Comparison of ENCODE assay signal across 9 cellular contexts in genomic region chr20:25984933-25985332, GRCh38.
DNase-seq lines count a peak whose midpoint lies in the region; ATAC-seq and TF ChIP-seq lines count a peak whose summit lies in the region.
"Had no signal": no experiment of that assay in that cellular context is flagged by ENCODE, and none has a peak within 500 bp of the region (broad histone marks: within the 10 kb centered on the region; RNA-seq: fewer than 3 reads in every experiment).

No MANE protein-coding gene starts in this region.

- H3K4me1 Mint-ChIP-seq in activated CD8-positive, alpha-beta memory T cell treated with anti-CD3 and anti-CD28 coated beads, Interleukin-2, amount 10 ng/mL, durations not matched to agents 7 days and 5 days: peaks cover 10% of the 10 kb centered on the region

- H3K27ac Mint-ChIP-seq in activated CD8-positive, alpha-beta memory T cell treated with anti-CD3 and anti-CD28 coated beads, Interleukin-2, amount 10 ng/mL, durations not matched to agents 7 days and 5 days: no peak overlapping the region
- H3K27ac Mint-ChIP-seq: stimulated activated naive B cell treated with anti-CD40 and anti-IgM and Interleukin-4, amounts not matched to agents 10 μg/mL and 1 μg/mL and 100 μg/mL, for 72 hours had no signal

- H3K9me3 Mint-ChIP-seq in activated CD8-positive, alpha-beta memory T cell treated with anti-CD3 and anti-CD28 coated beads, Interleukin-2, amount 10 ng/mL, durations not matched to agents 7 days and 5 days (ENCODE audit: low read depth): no peaks in the 10 kb centered on the region
- H3K9me3 Mint-ChIP-seq: stimulated activated naive B cell treated with anti-CD40 and anti-IgM and Interleukin-4, amounts not matched to agents 10 μg/mL and 1 μg/mL and 100 μg/mL, for 72 hours had no signal

- H3K36me3 Mint-ChIP-seq in activated CD8-positive, alpha-beta memory T cell treated with anti-CD3 and anti-CD28 coated beads, Interleukin-2, amount 10 ng/mL, durations not matched to agents 7 days and 5 days: no peaks in the 10 kb centered on the region
- H3K36me3 Mint-ChIP-seq: stimulated activated naive B cell treated with anti-CD40 and anti-IgM and Interleukin-4, amounts not matched to agents 10 μg/mL and 1 μg/mL and 100 μg/mL, for 72 hours had no signal

- H3K4me3 Mint-ChIP-seq in activated CD8-positive, alpha-beta memory T cell treated with anti-CD3 and anti-CD28 coated beads, Interleukin-2, amount 10 ng/mL, durations not matched to agents 7 days and 5 days: no peak overlapping the region
- H3K4me3 Mint-ChIP-seq: stimulated activated naive B cell treated with anti-CD40 and anti-IgM and Interleukin-4, amounts not matched to agents 10 μg/mL and 1 μg/mL and 100 μg/mL, for 72 hours had no signal

- H3K27me3 Mint-ChIP-seq in activated CD8-positive, alpha-beta memory T cell treated with anti-CD3 and anti-CD28 coated beads, Interleukin-2, amount 10 ng/mL, durations not matched to agents 7 days and 5 days: peaks cover 4% of the 10 kb centered on the region

- CTCF ChIA-PET in activated CD8-positive, alpha-beta memory T cell treated with anti-CD3 and anti-CD28 coated beads, Interleukin-2, amount 10 ng/mL, durations not matched to agents 7 days and 5 days (lab: Charles Lee): no interaction called here

- peak; percentile 53 for DNase-seq in activated CD8-positive, alpha-beta memory T cell treated with anti-CD3 and anti-CD28 coated beads, Interleukin-2, amount 10 ng/mL, durations not matched to agents 7 days and 5 days
- DNase-seq in germinal center (ENCODE audit: low spot score): peak; percentile 14
- DNase-seq in stimulated activated CD4-positive, alpha-beta T cell treated with anti-CD3 and anti-CD28 coated beads, Interleukin-4, amount 100 ng/mL, for 24 hours: peak; percentile 63
- DNase-seq in omental fat pad (ENCODE audit: low spot score): no peak
- no peak for DNase-seq in iPS-NIHi7 (ENCODE audit: extremely low spot score)
- no peak for DNase-seq in NCI-H1930 (lab: John Stamatoyannopoulos, UW)
- DNase-seq: stimulated activated naive B cell treated with anti-CD40 and anti-IgM and Interleukin-4, amounts not matched to agents 10 μg/mL and 1 μg/mL and 100 μg/mL, for 72 hours had no signal

- ATAC-seq in GM19035 (IDR thresholded peaks at IDR 0.05; ENCODE audit: unreplicated experiment) (peak; percentile 50), omental fat pad (ENCODE audit: low FRiP score) (no peak), HG03175 (IDR thresholded peaks at IDR 0.05; ENCODE audit: unreplicated experiment) (no peak)
- ATAC-seq in activated CD8-positive, alpha-beta memory T cell treated with anti-CD3 and anti-CD28 coated beads, Interleukin-2, amount 10 ng/mL, durations not matched to agents 7 days and 5 days: peak; percentile 60

- TF ChIP-seq CTCF in omental fat pad (IDR thresholded peaks at IDR 0.05): no peak

Comparison
In these comparisons a context has a peak if more than half of its experiments do, and no peak if none do; other contexts are left out.
1. ATAC-seq: peak in GM19035 (single experiment) and activated CD8-positive, alpha-beta memory T cell treated with anti-CD3 and anti-CD28 coated beads, Interleukin-2, amount 10 ng/mL, durations not matched to agents 7 days and 5 days (single experiment); none in omental fat pad (single experiment) and HG03175 (single experiment).
2. DNase-seq: peak in activated CD8-positive, alpha-beta memory T cell treated with anti-CD3 and anti-CD28 coated beads, Interleukin-2, amount 10 ng/mL, durations not matched to agents 7 days and 5 days (single experiment), germinal center (single experiment) and stimulated activated CD4-positive, alpha-beta T cell treated with anti-CD3 and anti-CD28 coated beads, Interleukin-4, amount 100 ng/mL, for 24 hours (single experiment); none in omental fat pad (single experiment), iPS-NIHi7 (single experiment) and NCI-H1930 (0 of 2).